7 cellular contexts compared by ENCODE assay signal in genomic region chr2:28894470-28895188, GRCh38. TPM values are rescaled to one million over a fixed set of nuclear protein-coding genes. Genes with fewer than 3 reads are reported as not detected.
DNase-seq lines count a peak whose midpoint lies in the region; ATAC-seq, FAIRE-seq and TF ChIP-seq lines count a peak whose summit lies in the region.

WDR43 (plus strand) TSS chr2:28894667; CDS start chr2:28894699, 32 bp downstream.

- H3K27ac ChIP-seq in body of pancreas (peak within 1 kb of the TSS; percentile 44 to 88 (median 80)), gastrocnemius medialis (peak within 1 kb of the TSS; percentile 88 to 94 (median 91))

- 0% methylated on average over 31 to 79 of the region's 79 CpGs for WGBS in body of pancreas, 2 donors

- TF ChIP-seq POLR2A in body of pancreas (IDR thresholded peaks at IDR 0.05): peak; percentile 62 to 87 (median 83)
- TF ChIP-seq POLR2A in gastrocnemius medialis (IDR thresholded peaks at IDR 0.05): peak; percentile 94 to 95

- peak within 1 kb of the TSS; percentile 80 to 85 for H3K4me3 ChIP-seq in body of pancreas
- H3K4me3 ChIP-seq in gastrocnemius medialis: peak within 1 kb of the TSS; percentile 78 to 99 (median 88)

- FAIRE-seq in TTC549 (lab: Jason Lieb, UNC): peak; percentile 94

- H3K4me1 ChIP-seq in body of pancreas: peaks cover 41% of the 10 kb centered on the region
- peaks cover 30 to 42% of the 10 kb centered on the region in 2 donors for H3K4me1 ChIP-seq in gastrocnemius medialis

- TF ChIP-seq CTCF in body of pancreas (IDR thresholded peaks at IDR 0.05) (peak in 1 of 7 experiments; percentile 6), gastrocnemius medialis (IDR thresholded peaks at IDR 0.05 in 4 of 5, conservative IDR thresholded peaks at IDR 0.05 in 1 of 5) (no peak)

- DNase-seq in NCI-H2107 treated with DMSO at 0.1 percent for 48 hours (lab: John Stamatoyannopoulos, UW; ENCODE audit: unreplicated experiment): peak; percentile 91
- DNase-seq in body of pancreas: peak; percentile 97 to 98 (median 98)
- DNase-seq in iPS DF 4.7 (ENCODE audit: extremely low read depth, low spot score): peak; percentile 89
- peak; percentile 96 to 97 for DNase-seq in gastrocnemius medialis

- H3K9me3 ChIP-seq in body of pancreas (no peaks in the 10 kb centered on the region), gastrocnemius medialis (no peaks in the 10 kb centered on the region)

- H3K36me3 ChIP-seq in body of pancreas (replicated peaks in 1 of 2; ENCODE audit: insufficient read depth in 1 of 2, low read depth in 2 of 2): no peaks in the 10 kb centered on the region
- no peaks in the 10 kb centered on the region for H3K36me3 ChIP-seq in gastrocnemius medialis

- in situ Hi-C loops in gastrocnemius medialis (cut with MboI; ENCODE audit: low sequenced_read_pairs in 4 of 4): loop anchor here in 1 of 4 donors (25.0 kb wide), 1 partner anchor 332 kb away; no protein-coding TSS in a partner anchor

- ATAC-seq in GM18520 (IDR thresholded peaks at IDR 0.05; ENCODE audit: unreplicated experiment): peak; percentile 75
- ATAC-seq in HG03064 (IDR thresholded peaks at IDR 0.05; ENCODE audit: low read depth, unreplicated experiment): peak; percentile 80
- ATAC-seq in body of pancreas: peak; percentile 99
- peak; percentile 89 to 91 for ATAC-seq in gastrocnemius medialis

- H3K27me3 ChIP-seq in body of pancreas (no peaks in the 10 kb centered on the region), gastrocnemius medialis (no peaks in the 10 kb centered on the region)

- intact Hi-C loops in body of pancreas (cut with DNase I): no loop called here
- intact Hi-C loops in gastrocnemius medialis (cut with DNase I; ENCODE audit: low total_unique reads): loop anchor here (1.0 to 10.0 kb wide), 6 partner anchors 24 to 1250 kb away; partner anchors contain the start of genes TRMT61B and YPEL5

RNA-seq across cellular contexts. Expression of gene WDR43, which starts in this region (rescaled TPM):
- 10 to 100 TPM; 15.3 to 21.8 TPM for total RNA-seq in body of pancreas
- 100 to 1,000 TPM in 1 of 4 donors, 10 to 100 TPM in 3; 73.5 to 105 (median 81.1) TPM for total RNA-seq in gastrocnemius medialis

Comparison
In these comparisons a context has a peak if more than half of its experiments do, and no peak if none do; other contexts are left out.
1. Peak in every context shown above with its lines: DNase-seq, ATAC-seq, H3K4me3 ChIP-seq and H3K27ac ChIP-seq.